ENCODE assay signal across 13 cellular contexts in genomic region chr3:149609595-149609994, GRCh38. TPM values are rescaled to one million over a fixed set of nuclear protein-coding genes. Genes with fewer than 3 reads are reported as not detected.
A peak's percentile ranks its signal among the peaks of the same experiment; 100 is the strongest.
DNase-seq lines count a peak whose midpoint lies in the region; ATAC-seq, FAIRE-seq and TF ChIP-seq lines count a peak whose summit lies in the region.
"Had no signal": no experiment of that assay in that cellular context is flagged by ENCODE, and none has a peak within 500 bp of the region (broad histone marks: within the 10 kb centered on the region; RNA-seq: fewer than 3 reads in every experiment).

No MANE protein-coding gene starts in this region.

- TF ChIP-seq RAD21 in HepG2 (CRISPR knock-in tag; IDR thresholded peaks at IDR 0.05) = no peak

- no peaks in the 10 kb centered on the region for H4K20me1 ChIP-seq in HepG2 (ENCODE audit: insufficient read depth, low read length)

- intact Hi-C loops in HepG2 (cut with micrococcal nuclease; ENCODE audit: unreplicated experiment) = loop anchor here (5.0 kb wide), 2 partner anchors 33 to 48 kb away; partner anchors contain the start of gene WWTR1
- intact Hi-C loops in activated T-helper 1 cell treated with anti-CD3 and anti-CD28 coated beads, Interleukin-12 subunit alpha, Interleukin-12 subunit beta, Interleukin-2, Interleukin-4 antibody, amounts not matched to agents 30 ng/mL and 10 ng/mL and 1 ng/mL, durations not matched to agents 14 hours and 24 hours and 36 hours (cut with micrococcal nuclease) = no loop called here

- peaks cover 10% of the 10 kb centered on the region for H3K27me3 Mint-ChIP-seq in activated T-helper 1 cell treated with anti-CD3 and anti-CD28 coated beads, Interleukin-12 subunit alpha, Interleukin-12 subunit beta, Interleukin-2, Interleukin-4 antibody, amounts not matched to agents 30 ng/mL and 10 ng/mL and 1 ng/mL, durations not matched to agents 14 hours and 24 hours and 36 hours (ENCODE audit: insufficient read depth)
- H3K27me3 Mint-ChIP-seq in endodermal cell (ENCODE audit: insufficient read depth) = no peaks in the 10 kb centered on the region

- H3K9me3 Mint-ChIP-seq in activated T-helper 1 cell treated with anti-CD3 and anti-CD28 coated beads, Interleukin-12 subunit alpha, Interleukin-12 subunit beta, Interleukin-2, Interleukin-4 antibody, amounts not matched to agents 30 ng/mL and 10 ng/mL and 1 ng/mL, durations not matched to agents 14 hours and 24 hours and 36 hours = no peaks in the 10 kb centered on the region
- H3K9me3 Mint-ChIP-seq in endodermal cell = no peaks in the 10 kb centered on the region
- H3K9me3 Mint-ChIP-seq: stimulated activated naive CD8-positive, alpha-beta T cell treated with anti-CD3 and anti-CD28 coated beads, Interleukin-15, Interleukin-2, amounts not matched to agents 100 ng/mL and 50 ng/mL, for 24 hours had no signal

- no peak overlapping the region for H3K27ac Mint-ChIP-seq in activated T-helper 1 cell treated with anti-CD3 and anti-CD28 coated beads, Interleukin-12 subunit alpha, Interleukin-12 subunit beta, Interleukin-2, Interleukin-4 antibody, amounts not matched to agents 30 ng/mL and 10 ng/mL and 1 ng/mL, durations not matched to agents 14 hours and 24 hours and 36 hours
- H3K27ac Mint-ChIP-seq in endodermal cell = no peak overlapping the region
- H3K27ac Mint-ChIP-seq: stimulated activated naive CD8-positive, alpha-beta T cell treated with anti-CD3 and anti-CD28 coated beads, Interleukin-15, Interleukin-2, amounts not matched to agents 100 ng/mL and 50 ng/mL, for 24 hours had no signal

- BruUV-seq in HepG2 (replicated peaks; lab: Mats Ljungman, UMichigan) = no TSS peak

- no peaks in the 10 kb centered on the region for H3K36me3 Mint-ChIP-seq in activated T-helper 1 cell treated with anti-CD3 and anti-CD28 coated beads, Interleukin-12 subunit alpha, Interleukin-12 subunit beta, Interleukin-2, Interleukin-4 antibody, amounts not matched to agents 30 ng/mL and 10 ng/mL and 1 ng/mL, durations not matched to agents 14 hours and 24 hours and 36 hours (ENCODE audit: low read depth)
- peaks cover 3% of the 10 kb centered on the region for H3K36me3 Mint-ChIP-seq in endodermal cell (ENCODE audit: low read depth)

- POLR2A ChIA-PET in HepG2 (lab: Yijun Ruan, JAX) = interaction anchor here (0.7 to 4.1 kb wide), 11 partner anchors 9 to 309 kb away, joined by 3 to 42 read pairs (median 10); partner anchors contain the start of gene WWTR1

- peaks cover 80% of the 10 kb centered on the region for H3K79me2 ChIP-seq in HepG2 (ENCODE audit: insufficient read depth, low read length)

- H3K36me3 ChIP-seq in HepG2 (replicated peaks in 1 of 2; ENCODE audit: control insufficient read depth in 1 of 2, insufficient read depth in 2 of 2, low read length in 2 of 2) = peaks cover 6 to 30% of the 10 kb centered on the region in 2 experiments
- peaks cover 3% of the 10 kb centered on the region for H3K36me3 ChIP-seq in endodermal cell (ENCODE audit: control insufficient read depth, insufficient read depth, low read length)

- peak; percentile 82 for FAIRE-seq in HepG2 (lab: Jason Lieb, UNC)

- peak overlapping the region; percentile 73 for H3K4me2 ChIP-seq in HepG2 (ENCODE audit: low read depth, low read length)

- peak overlapping the region; percentile 89 for H3K27ac ChIP-seq in HepG2 (ENCODE audit: extremely low read length, insufficient read depth, low read length)
- no peak overlapping the region for H3K27ac ChIP-seq in endodermal cell (ENCODE audit: low read depth, low read length)
- H3K27ac ChIP-seq: psoas muscle had no signal

- H3K4me1 ChIP-seq in HepG2 (ENCODE audit: insufficient read depth, low read length) = peaks cover 100% of the 10 kb centered on the region
- no peaks in the 10 kb centered on the region for H3K4me1 ChIP-seq in endodermal cell (ENCODE audit: control insufficient read depth, insufficient read depth, low read length)

- WGBS in HepG2 (ENCODE audit: low lambda C conversion rate) = under 1% methylated on average over 4 of the region's 4 CpGs
- 74 to 100% methylated on average over 3 to 4 of the region's 4 CpGs for WGBS in endodermal cell (ENCODE audit: insufficient coverage in 1 of 2, insufficient read length in 1 of 2), 2 experiments

- peak; percentile 95 for DNase-seq in HepG2 (ENCODE audit: low spot score)
- DNase-seq in NCI-H2107 treated with DMSO at 0.1 percent for 48 hours (lab: John Stamatoyannopoulos, UW; ENCODE audit: unreplicated experiment) = no peak
- DNase-seq in activated T-helper 1 cell treated with anti-CD3 and anti-CD28 coated beads, Interleukin-12 subunit alpha, Interleukin-12 subunit beta, Interleukin-2, Interleukin-4 antibody, amounts not matched to agents 30 ng/mL and 10 ng/mL and 1 ng/mL, durations not matched to agents 14 hours and 24 hours and 36 hours (ENCODE audit: low spot score) = no peak
- DNase-seq in endodermal cell = no peak
- no peak for DNase-seq in ureter (ENCODE audit: low spot score)
- DNase-seq: activated gamma-delta T cell treated with Interleukin-2 at 50 U/mL for 16 hours, DMS 273 treated with DMSO at 0.1 percent for 48 hours, psoas muscle, SW 1271 had no signal

- peak overlapping the region; percentile 65 for H3K9ac ChIP-seq in HepG2 (ENCODE audit: insufficient read depth, low read depth, low read length)
- H3K9ac ChIP-seq in endodermal cell (ENCODE audit: extremely low read depth, low read length, poor library complexity, severe bottlenecking) = no peak overlapping the region

- H3K4me3 Mint-ChIP-seq in activated T-helper 1 cell treated with anti-CD3 and anti-CD28 coated beads, Interleukin-12 subunit alpha, Interleukin-12 subunit beta, Interleukin-2, Interleukin-4 antibody, amounts not matched to agents 30 ng/mL and 10 ng/mL and 1 ng/mL, durations not matched to agents 14 hours and 24 hours and 36 hours = no peak overlapping the region
- H3K4me3 Mint-ChIP-seq in endodermal cell = no peak overlapping the region
- H3K4me3 Mint-ChIP-seq: stimulated activated naive CD8-positive, alpha-beta T cell treated with anti-CD3 and anti-CD28 coated beads, Interleukin-15, Interleukin-2, amounts not matched to agents 100 ng/mL and 50 ng/mL, for 24 hours had no signal

- H3K27me3 ChIP-seq in HepG2 (ENCODE audit: control insufficient read depth in 1 of 2, insufficient read depth in 2 of 2, low read length in 2 of 2) (no peaks in the 10 kb centered on the region), endodermal cell (ENCODE audit: control insufficient read depth, insufficient read depth, low read length, poor library complexity, severe bottlenecking) (no peaks in the 10 kb centered on the region)

- no peak overlapping the region for H2AFZ ChIP-seq in HepG2 (ENCODE audit: low read length)

- no peaks in the 10 kb centered on the region for H3K9me3 ChIP-seq in HepG2 (ENCODE audit: low read length)
- no peaks in the 10 kb centered on the region for H3K9me3 ChIP-seq in endodermal cell (ENCODE audit: control insufficient read depth, low read length)
- H3K9me3 ChIP-seq: psoas muscle had no signal

- TF ChIP-seq EP300 in HepG2 (IDR thresholded peaks at IDR 0.05; ENCODE audit: low read depth in 2 of 2, low read length in 2 of 2) (peak in 1 of 2 experiments; percentile 91; a peak in 2 of 4 replicates), HepG2 (CRISPR knock-in tag; IDR thresholded peaks at IDR 0.05; ENCODE audit: borderline replicate concordance) (peak; percentile 74; the same call in 1 of the 2 replicates)

- in situ Hi-C loops in HepG2 (cut with HindIII; ENCODE audit: extremely low pct_ligation_motif_present, low pct_unique_long_range_greater_than_20kb) = no loop called here

- TF ChIP-seq CTCF in HepG2 (CRISPR knock-in tag; IDR thresholded peaks at IDR 0.05) = no peak
- no peak for TF ChIP-seq CTCF in endodermal cell (conservative IDR thresholded peaks at IDR 0.05)

- peaks cover 10% of the 10 kb centered on the region for H3K4me1 Mint-ChIP-seq in activated T-helper 1 cell treated with anti-CD3 and anti-CD28 coated beads, Interleukin-12 subunit alpha, Interleukin-12 subunit beta, Interleukin-2, Interleukin-4 antibody, amounts not matched to agents 30 ng/mL and 10 ng/mL and 1 ng/mL, durations not matched to agents 14 hours and 24 hours and 36 hours (ENCODE audit: low read depth)
- peaks cover 20% of the 10 kb centered on the region for H3K4me1 Mint-ChIP-seq in endodermal cell

- CTCF ChIA-PET in HepG2 (lab: Yijun Ruan, JAX; ENCODE audit: low intra/inter-chr PET ratio, low total read pairs) = no interaction called here

- ATAC-seq in GM18505 (IDR thresholded peaks at IDR 0.05; ENCODE audit: unreplicated experiment) (peak; percentile 82), GM21526 (IDR thresholded peaks at IDR 0.05; ENCODE audit: low FRiP score, unreplicated experiment) (peak; percentile 87), HG03354 (IDR thresholded peaks at IDR 0.05; ENCODE audit: poor library complexity, severe bottlenecking, unreplicated experiment) (peak; percentile 82), HepG2 (peak; percentile 85)
- ATAC-seq: psoas muscle had no signal

- H3K4me3 ChIP-seq in HepG2 (replicated peaks in 1 of 3; ENCODE audit: insufficient read depth in 1 of 3, low read depth in 2 of 3, low read length in 3 of 3) (peak overlapping the region in 1 of 3 experiments; percentile 30; a peak in 1 of 6 replicates), endodermal cell (ENCODE audit: low read length) (no peak overlapping the region)
- H3K4me3 ChIP-seq: psoas muscle had no signal

- TF ChIP-seq POLR2A in GM18505 (IDR thresholded peaks at IDR 0.05; ENCODE audit: borderline replicate concordance, extremely low read depth, insufficient read depth, insufficient read length) (no peak), HepG2 (IDR thresholded peaks at IDR 0.05; ENCODE audit: insufficient read depth in 1 of 2, low read depth in 2 of 2, low read length in 2 of 2) (no peak)

RNA-seq across cellular contexts. Expression of gene WWTR1, which starts 48.2 kb away (rescaled TPM):
- 19.7 and 27.0 TPM in 2 replicates for total RNA-seq in HepG2 (2016; rRNA removed; fragmentation: Illumina TruSeq; extraction: Trizol)
- 3.0 and 4.5 TPM in 2 replicates for total RNA-seq in HepG2 (2016; cell fraction: cytosol; rRNA removed; fragmentation: Illumina TruSeq; extraction: Trizol; ENCODE audit: low read depth)
- total RNA-seq in HepG2 (2016; cell fraction: insoluble cytoplasmic fraction; rRNA removed; fragmentation: Illumina TruSeq; extraction: Trizol) = 18.2 and 25.1 TPM in 2 replicates
- total RNA-seq in HepG2 (2016; cell fraction: membrane; rRNA removed; fragmentation: Illumina TruSeq; extraction: Trizol) = 11.0 and 11.7 TPM in 2 replicates
- 22.2 and 23.3 TPM in 2 replicates for total RNA-seq in HepG2 (2016; cell fraction: nucleus; rRNA removed; fragmentation: Illumina TruSeq; extraction: Trizol)
- 105 and 139 TPM in 2 replicates for polyA plus RNA-seq in HepG2 (2011; rRNA removed)
- 87.9 and 94.0 TPM in 2 replicates for polyA plus RNA-seq in HepG2 (2011; cell fraction: cytosol; rRNA removed)
- 104 and 133 TPM in 2 replicates for polyA plus RNA-seq in HepG2 (2011; cell fraction: nucleus; rRNA removed)
- 75.0 and 83.3 TPM in 2 replicates for polyA plus RNA-seq in HepG2 (2012)
- 5.5 and 5.7 TPM in 2 replicates for polyA plus RNA-seq in HepG2 (2016; cell fraction: cytosol; fragmentation: Illumina TruSeq; extraction: Trizol; ENCODE audit: low read depth)
- 54.5 and 55.7 TPM in 2 replicates for polyA plus RNA-seq in HepG2 (2016; cell fraction: insoluble cytoplasmic fraction; fragmentation: Illumina TruSeq; extraction: Trizol; ENCODE audit: low read depth)
- polyA plus RNA-seq in HepG2 (2016; cell fraction: membrane; fragmentation: Illumina TruSeq; extraction: Trizol; ENCODE audit: low read depth) = 11.1 and 12.3 TPM in 2 replicates
- 38.7 and 40.5 TPM in 2 replicates for polyA plus RNA-seq in HepG2 (2016; cell fraction: nucleus; fragmentation: Illumina TruSeq; extraction: Trizol; ENCODE audit: insufficient read depth, low read depth)
- 71.2 and 129 TPM in 2 replicates for polyA minus RNA-seq in HepG2 (2011; rRNA and poly(A)+ RNA removed; ENCODE audit: low replicate concordance)
- 90.2 and 115 TPM in 2 replicates for polyA minus RNA-seq in HepG2 (2011; cell fraction: cytosol; rRNA and poly(A)+ RNA removed)
- 131 and 167 TPM in 2 replicates for polyA minus RNA-seq in HepG2 (2011; cell fraction: nucleus; rRNA and poly(A)+ RNA removed)
- 0.57 and 0.81 TPM in 2 replicates for total RNA-seq in activated T-helper 1 cell treated with anti-CD3 and anti-CD28 coated beads, Interleukin-12 subunit alpha, Interleukin-12 subunit beta, Interleukin-2, Interleukin-4 antibody, amounts not matched to agents 30 ng/mL and 10 ng/mL and 1 ng/mL, durations not matched to agents 14 hours and 24 hours and 36 hours
- 10 to 100 TPM; 17.3 to 18.5 TPM for total RNA-seq in endodermal cell
- polyA plus RNA-seq in endodermal cell (2013, experiment 1 of 2) = 40.9 TPM
- polyA plus RNA-seq in endodermal cell (2013, experiment 2 of 2) = 41.8 TPM
- total RNA-seq in ureter = 67.1 TPM
